Comparison of ENCODE assay signal across 8 cellular contexts in genomic region chr1:16167331-16168143, GRCh38. TPM values are rescaled to one million over a fixed set of nuclear protein-coding genes. Genes with fewer than 3 reads are reported as not detected.
DNase-seq lines count a peak whose midpoint lies in the region; ATAC-seq, FAIRE-seq and TF ChIP-seq lines count a peak whose summit lies in the region.

No MANE protein-coding gene starts in this region.

- H3K36me3 ChIP-seq in stomach, result no peaks in the 10 kb centered on the region

- TF ChIP-seq CTCF in natural killer cell (IDR thresholded peaks at IDR 0.05), result no peak
- TF ChIP-seq CTCF in stomach (IDR thresholded peaks at IDR 0.05), result no peak

- H3K4me3 Mint-ChIP-seq in natural killer cell, result peak overlapping the region; percentile 78

- DNase-seq in DMS53 treated with DMSO at 0.1 percent for 48 hours (lab: John Stamatoyannopoulos, UW; ENCODE audit: unreplicated experiment), result peak; percentile 23
- peak; percentile 57 for DNase-seq in HTR-8/SVneo (ENCODE audit: insufficient read length, low spot score)
- peak; percentile 44 to 55 for DNase-seq in activated CD4-positive, alpha-beta T cell treated with anti-CD3 and anti-CD28 coated beads, Interleukin-2, amount 50 U/mL, for 4 hours
- peak; percentile 61 for DNase-seq in effector CD8-positive, alpha-beta T cell (lab: John Stamatoyannopoulos, UW)
- peak; percentile 50 for DNase-seq in natural killer cell
- peak; percentile 58 for DNase-seq in stomach
- DNase-seq in SKM-1 treated with dmso at 0.1 percent for 144 hours (lab: John Stamatoyannopoulos, UW; ENCODE audit: unreplicated experiment), result no peak

- no peaks in the 10 kb centered on the region for H3K9me3 ChIP-seq in stomach

- 3 to 6% (median 5%) methylated on average over 50 to 60 of the region's 60 CpGs for WGBS in stomach, 5 donors

- H3K4me3 ChIP-seq in stomach, result peak overlapping the region; percentile 53 to 60 (median 55)

- TF ChIP-seq POLR2A in stomach (IDR thresholded peaks at IDR 0.05), result no peak

- FAIRE-seq in HTR-8/SVneo (lab: Jason Lieb, UNC), result no peak

- H3K27ac ChIP-seq in stomach, result peak overlapping the region in 4 of 5 donors; percentile 44 to 85 (median 76)

- peaks cover 0 to 8% (median 0%) of the 10 kb centered on the region in 3 donors for H3K27me3 ChIP-seq in stomach

- peaks cover 24 to 36% of the 10 kb centered on the region in 2 donors for H3K27me3 Mint-ChIP-seq in natural killer cell (ENCODE audit: low read depth in 2 of 2)

- H3K4me1 ChIP-seq in stomach, result peaks cover 13 to 62% (median 36%) of the 10 kb centered on the region in 4 donors

- TF ChIP-seq EP300 in stomach (IDR thresholded peaks at IDR 0.05), result no peak

- peaks cover 12 to 27% of the 10 kb centered on the region in 2 donors for H3K4me1 Mint-ChIP-seq in natural killer cell

- peak overlapping the region in 1 of 2 donors; percentile 63 for H3K27ac Mint-ChIP-seq in natural killer cell

- H3K9me3 Mint-ChIP-seq in natural killer cell, result no peaks in the 10 kb centered on the region

- ATAC-seq in natural killer cell, result peak; percentile 82 to 89 (median 86)
- ATAC-seq in HG03442 (IDR thresholded peaks at IDR 0.05; ENCODE audit: unreplicated experiment), result no peak

- H3K36me3 Mint-ChIP-seq in natural killer cell, result no peaks in the 10 kb centered on the region

- intact Hi-C loops in natural killer cell (cut with micrococcal nuclease), result no loop called here
- intact Hi-C loops in stomach (cut with DNase I; ENCODE audit: low total_unique reads), result no loop called here

RNA-seq across cellular contexts. Expression of gene EPHA2, which starts 11.7 kb away (rescaled TPM):
- total RNA-seq in natural killer cell, result under 1 TPM in 1 of 3 donors, not detected in 2; 0.13 TPM
- 100 to 1,000 TPM in 1 of 5 donors, 10 to 100 TPM in 3, 1 to 10 TPM in 1; 6.7 to 200 (median 42.7) TPM for total RNA-seq in stomach
- 10 to 100 TPM in 2 of 3 donors, 1 to 10 TPM in 1; 4.6 to 30.4 (median 11.0) TPM for polyA plus RNA-seq in stomach

RNA-seq across cellular contexts. Expression of gene ARHGEF19, which starts 44.9 kb away (rescaled TPM):
- total RNA-seq in natural killer cell, result 10 to 100 TPM; 14.6 to 18.9 (median 15.8) TPM
- total RNA-seq in stomach, result 10 to 100 TPM in 2 of 5 donors, 1 to 10 TPM in 3; 3.5 to 17.4 (median 8.1) TPM
- 10 to 100 TPM in 1 of 3 donors, 1 to 10 TPM in 2; 9.5 to 20.1 (median 9.5) TPM for polyA plus RNA-seq in stomach

Comparison
In these comparisons a context has a peak if more than half of its experiments do, and no peak if none do; other contexts are left out.
1. RNA of gene EPHA2, which starts 11.7 kb away (total RNA-seq): 6.7 to 200 TPM in stomach; 0.13 TPM in natural killer cell; every median in the first group is over 4 times any median in the second.